Comparison of ENCODE assay signal across 29 cellular contexts in the genomic region with DNA sequence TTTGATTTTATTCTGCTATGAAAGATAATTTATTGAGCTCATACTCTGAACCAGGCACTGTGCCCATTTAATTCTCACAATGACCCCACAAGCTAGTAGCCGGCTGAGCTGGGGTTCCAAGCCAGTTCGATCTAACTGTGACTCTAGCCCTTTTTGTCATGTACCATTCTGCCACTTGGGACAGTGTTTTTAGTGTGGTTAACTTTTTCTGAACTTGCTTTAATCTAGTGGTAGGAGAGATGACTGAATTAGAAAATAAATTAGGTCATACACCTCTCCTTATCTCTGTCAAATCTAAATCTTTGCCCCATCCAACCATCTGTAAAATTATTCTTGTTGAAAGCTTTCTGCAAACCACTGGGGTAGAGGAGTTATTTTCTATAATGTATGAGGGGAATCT.
"Had no signal": no experiment of that assay in that cellular context is flagged by ENCODE, and none has a peak within 500 bp of the region (broad histone marks: within the 10 kb centered on the region; RNA-seq: fewer than 3 reads in every experiment).

No MANE protein-coding gene starts in this region.

- H3K4me3 ChIP-seq: hepatocyte, left lung, ovary, psoas muscle, testis had no signal

- H3K27ac Mint-ChIP-seq: activated naive CD8-positive, alpha-beta T cell treated with anti-CD3 and anti-CD28 coated beads, Interleukin-2, amount 50 U/mL, for 24 hours; brain; immature natural killer cell; mesothelial cell of epicardium; natural killer cell treated with Interleukin-12 subunit alpha and Interleukin-12 subunit beta and Interleukin-15 and Interleukin-18, amount 100 ng/mL, for 72 hours; stimulated activated naive B cell treated with anti-CD40 and anti-IgM and Interleukin-4, amounts not matched to agents 10 μg/mL and 1 μg/mL and 100 μg/mL, for 72 hours; T-cell had no signal

- H3K4me3 Mint-ChIP-seq: activated naive CD8-positive, alpha-beta T cell treated with anti-CD3 and anti-CD28 coated beads, Interleukin-2, amount 50 U/mL, for 24 hours; activated T-cell treated with anti-CD3 and anti-CD28 coated beads, Interleukin-2, amount 50 U/mL, for 4 hours; brain; immature natural killer cell; mesothelial cell of epicardium; natural killer cell treated with Interleukin-12 subunit alpha and Interleukin-12 subunit beta and Interleukin-15 and Interleukin-18, amount 100 ng/mL, for 72 hours; stimulated activated naive B cell treated with anti-CD40 and anti-IgM and Interleukin-4, amounts not matched to agents 10 μg/mL and 1 μg/mL and 100 μg/mL, for 72 hours; T-cell; type B pancreatic cell had no signal

- H3K27me3 ChIP-seq: hepatocyte, ovary, testis had no signal

- H3K27me3 Mint-ChIP-seq: brain had no signal

- H3K27ac ChIP-seq: hepatocyte, left lung, neutrophil, ovary, psoas muscle, testis had no signal

- DNase-seq: activated CD4-positive, alpha-beta T cell treated with anti-CD3 and anti-CD28 coated beads for 1 hour; activated CD4-positive, alpha-beta T cell treated with anti-CD3 and anti-CD28 coated beads, Interleukin-2, amount 50 U/mL, for 4 hours; activated CD8-positive, alpha-beta memory T cell treated with anti-CD3 and anti-CD28 coated beads for 24 hours; activated CD8-positive, alpha-beta memory T cell treated with anti-CD3 and anti-CD28 coated beads, Interleukin-2, amount 50 U/mL, for 4 hours; activated effector memory CD4-positive, alpha-beta T cell treated with anti-CD3 and anti-CD28 coated beads, Interleukin-2, amount 50 U/mL, for 16 hours; activated naive CD4-positive, alpha-beta T cell treated with anti-CD3 and anti-CD28 coated beads, Interleukin-2, amount 50 U/mL, for 16 hours; activated naive CD8-positive, alpha-beta T cell treated with anti-CD3 and anti-CD28 coated beads, Interleukin-2, amount 50 U/mL, for 24 hours; activated T-cell treated with anti-CD3 and anti-CD28 coated beads, Interleukin-2, amount 50 U/mL, for 4 hours; central memory CD4-positive, alpha-beta T cell; effector memory CD4-positive, alpha-beta T cell; foreskin melanocyte; glutamatergic neuron; immature natural killer cell; kidney glomerular epithelial cell; left lung; ovary; psoas muscle; right cardiac atrium; stimulated activated CD4-positive, alpha-beta T cell treated with anti-CD3 and anti-CD28 coated beads, Interleukin-1b, Interleukin-23, amount 100 ng/mL, for 48 hours; stimulated activated naive B cell treated with anti-CD40 and anti-IgM and Interleukin-4, amounts not matched to agents 10 μg/mL and 1 μg/mL and 100 μg/mL, for 72 hours; T-cell; testis had no signal

- H2AFZ ChIP-seq: hepatocyte had no signal

- H3K36me3 Mint-ChIP-seq: natural killer cell treated with Interleukin-12 subunit alpha and Interleukin-12 subunit beta and Interleukin-15 and Interleukin-18, amount 100 ng/mL, for 72 hours; T-cell had no signal

- H3K4me1 ChIP-seq: testis had no signal

- ATAC-seq: activated naive CD8-positive, alpha-beta T cell treated with anti-CD3 and anti-CD28 coated beads, Interleukin-2, amount 50 U/mL, for 24 hours; activated T-cell treated with anti-CD3 and anti-CD28 coated beads, Interleukin-2, amount 50 U/mL, for 4 hours; left lung; natural killer cell treated with Interleukin-12 subunit alpha and Interleukin-12 subunit beta and Interleukin-15 and Interleukin-18, amount 100 ng/mL, for 72 hours; psoas muscle; right cardiac atrium; SK-N-SH treated with all-trans-retinoic acid at 6 μM for 48 hours; stimulated activated naive B cell treated with anti-CD40 and anti-IgM and Interleukin-4, amounts not matched to agents 10 μg/mL and 1 μg/mL and 100 μg/mL, for 72 hours; T-cell had no signal

- H3K4me2 ChIP-seq: hepatocyte had no signal

- H3K9me3 Mint-ChIP-seq: activated naive CD8-positive, alpha-beta T cell treated with anti-CD3 and anti-CD28 coated beads, Interleukin-2, amount 50 U/mL, for 24 hours; activated T-cell treated with anti-CD3 and anti-CD28 coated beads, Interleukin-2, amount 50 U/mL, for 4 hours; immature natural killer cell; mesothelial cell of epicardium; natural killer cell treated with Interleukin-12 subunit alpha and Interleukin-12 subunit beta and Interleukin-15 and Interleukin-18, amount 100 ng/mL, for 72 hours; stimulated activated naive B cell treated with anti-CD40 and anti-IgM and Interleukin-4, amounts not matched to agents 10 μg/mL and 1 μg/mL and 100 μg/mL, for 72 hours; T-cell; type B pancreatic cell had no signal

- H3K36me3 ChIP-seq: left lung, neutrophil, ovary had no signal

- H3K9me3 ChIP-seq: left lung, neutrophil, ovary, psoas muscle, testis had no signal
